Comparison of ENCODE assay signal across 26 cellular contexts in the genomic region with DNA sequence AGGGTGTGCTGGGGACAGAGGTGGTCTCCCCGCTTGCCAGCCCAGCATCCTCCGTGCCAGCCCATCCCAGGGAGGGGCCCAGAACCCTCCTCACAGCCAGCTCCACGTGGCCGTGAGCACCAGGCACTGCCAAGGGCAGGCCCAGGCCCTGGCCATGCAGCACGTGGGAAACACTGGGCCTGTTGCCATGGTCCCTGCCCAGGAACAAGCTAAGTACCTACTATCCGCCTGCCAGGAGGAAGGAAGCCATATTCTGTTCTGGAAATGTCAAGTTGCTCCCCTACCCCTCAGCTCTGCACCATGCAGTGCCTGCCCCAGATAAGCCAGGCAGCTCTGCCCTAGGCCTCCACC.
DNase-seq lines count a peak whose midpoint lies in the region; ATAC-seq lines count a peak whose summit lies in the region.
"Had no signal": no experiment of that assay in that cellular context is flagged by ENCODE, and none has a peak within 500 bp of the region (broad histone marks: within the 10 kb centered on the region; RNA-seq: fewer than 3 reads in every experiment).

No MANE protein-coding gene starts in this region.

- no peak overlapping the region for H3K4me3 ChIP-seq in aorta (ENCODE audit: low read length in 2 of 2)
- H3K4me3 ChIP-seq: breast epithelium, gastroesophageal sphincter, left lung, stomach, thyroid gland had no signal

- H3K9me3 ChIP-seq in aorta (ENCODE audit: control insufficient read depth, low read length), result no peaks in the 10 kb centered on the region
- H3K9me3 ChIP-seq: breast epithelium, gastroesophageal sphincter, left lung, stomach, thyroid gland had no signal

- no peaks in the 10 kb centered on the region for H3K36me3 Mint-ChIP-seq in activated naive CD8-positive, alpha-beta T cell treated with anti-CD3 and anti-CD28 coated beads, Interleukin-2, amount 50 U/mL, for 24 hours (ENCODE audit: low read depth)
- H3K36me3 Mint-ChIP-seq in activated naive CD8-positive, alpha-beta T cell treated with anti-CD3 and anti-CD28 coated beads for 36 hours, result no peaks in the 10 kb centered on the region
- H3K36me3 Mint-ChIP-seq: CD8-positive, alpha-beta memory T cell; immature natural killer cell; naive thymus-derived CD8-positive, alpha-beta T cell had no signal

- H3K36me3 ChIP-seq in aorta (ENCODE audit: control insufficient read depth in 1 of 2, insufficient read depth in 2 of 2, low read length in 1 of 2), result no peaks in the 10 kb centered on the region
- H3K36me3 ChIP-seq: breast epithelium, gastroesophageal sphincter, left lung, stomach, thyroid gland had no signal

- no peaks in the 10 kb centered on the region for H3K4me1 ChIP-seq in aorta (ENCODE audit: control insufficient read depth in 1 of 2, insufficient read depth in 2 of 2, low read length in 2 of 2)
- H3K4me1 ChIP-seq: breast epithelium, gastroesophageal sphincter, left lung, stomach, thyroid gland had no signal

- no peak overlapping the region for H3K27ac ChIP-seq in aorta (ENCODE audit: low read depth in 1 of 2, low read length in 2 of 2)
- H3K27ac ChIP-seq: breast epithelium, gastroesophageal sphincter, left lung, stomach, thyroid gland had no signal

- no peak overlapping the region for H3K4me3 Mint-ChIP-seq in activated naive CD8-positive, alpha-beta T cell treated with anti-CD3 and anti-CD28 coated beads, Interleukin-2, amount 50 U/mL, for 24 hours
- no peak overlapping the region for H3K4me3 Mint-ChIP-seq in activated naive CD8-positive, alpha-beta T cell treated with anti-CD3 and anti-CD28 coated beads for 36 hours
- H3K4me3 Mint-ChIP-seq: activated CD4-positive, alpha-beta T cell treated with anti-CD3 and anti-CD28 coated beads, Interleukin-2, amount 10 ng/mL, durations not matched to agents 7 days and 5 days; activated naive CD4-positive, alpha-beta T cell treated with anti-CD3 and anti-CD28 coated beads for 36 hours; activated T-helper 1 cell treated with anti-CD3 and anti-CD28 coated beads, Interleukin-12 subunit alpha, Interleukin-12 subunit beta, Interleukin-2, Interleukin-4 antibody, amounts not matched to agents 30 ng/mL and 10 ng/mL and 1 ng/mL, durations not matched to agents 14 hours and 24 hours and 36 hours; CD8-positive, alpha-beta memory T cell; dendritic cell treated with granulocyte-macrophage colony-stimulating factor and Interleukin-4, amounts not matched to agents 40 ng/mL and 50 ng/mL, for 4 days; immature natural killer cell; naive thymus-derived CD8-positive, alpha-beta T cell had no signal

- DNase-seq in activated naive CD8-positive, alpha-beta T cell treated with anti-CD3 and anti-CD28 coated beads, Interleukin-2, amount 50 U/mL, for 24 hours, result no peak
- no peak for DNase-seq in activated naive CD8-positive, alpha-beta T cell treated with anti-CD3 and anti-CD28 coated beads for 36 hours
- peak; percentile 78 for DNase-seq in Right ventricle myocardium superior
- DNase-seq in medulla oblongata (ENCODE audit: extremely low spot score), result peak; percentile 9
- no peak for DNase-seq in aorta
- no peak for DNase-seq in dermis blood vessel endothelial cell
- DNase-seq in SIG-M5 (lab: John Stamatoyannopoulos, UW), result no peak
- DNase-seq in GOT3 (lab: John Stamatoyannopoulos, UW), result no peak
- DNase-seq: activated CD4-positive, alpha-beta T cell treated with anti-CD3 and anti-CD28 coated beads, Interleukin-2, amount 10 ng/mL, durations not matched to agents 7 days and 5 days; activated naive CD4-positive, alpha-beta T cell treated with anti-CD3 and anti-CD28 coated beads for 36 hours; CD8-positive, alpha-beta memory T cell; DMS53; immature natural killer cell; left lung; midbrain; occipital lobe; PC-3; small intestine; stimulated activated CD4-positive, alpha-beta T cell treated with anti-CD3 and anti-CD28 coated beads, Interleukin-1b, Interleukin-23, amount 100 ng/mL, for 48 hours; stomach; thyroid gland had no signal

- peak; percentile 11 for ATAC-seq in activated naive CD8-positive, alpha-beta T cell treated with anti-CD3 and anti-CD28 coated beads, Interleukin-2, amount 50 U/mL, for 24 hours
- ATAC-seq in Right ventricle myocardium superior (ENCODE audit: poor library complexity) (peak; percentile 95), aorta (ENCODE audit: low FRiP score) (peak; percentile 20)
- ATAC-seq: gastroesophageal sphincter; left lung; naive thymus-derived CD8-positive, alpha-beta T cell; PC-3 had no signal

- no peaks in the 10 kb centered on the region for H3K4me1 Mint-ChIP-seq in activated naive CD8-positive, alpha-beta T cell treated with anti-CD3 and anti-CD28 coated beads, Interleukin-2, amount 50 U/mL, for 24 hours
- H3K4me1 Mint-ChIP-seq in activated naive CD8-positive, alpha-beta T cell treated with anti-CD3 and anti-CD28 coated beads for 36 hours, result no peaks in the 10 kb centered on the region
- H3K4me1 Mint-ChIP-seq: activated CD4-positive, alpha-beta T cell treated with anti-CD3 and anti-CD28 coated beads, Interleukin-2, amount 10 ng/mL, durations not matched to agents 7 days and 5 days; CD8-positive, alpha-beta memory T cell; immature natural killer cell; naive thymus-derived CD8-positive, alpha-beta T cell had no signal

- H3K27me3 ChIP-seq in aorta (ENCODE audit: control insufficient read depth in 1 of 2, insufficient read depth in 2 of 2, low read length in 1 of 2), result no peaks in the 10 kb centered on the region
- H3K27me3 ChIP-seq: thyroid gland had no signal

- no peaks in the 10 kb centered on the region for H3K9me3 Mint-ChIP-seq in activated naive CD8-positive, alpha-beta T cell treated with anti-CD3 and anti-CD28 coated beads, Interleukin-2, amount 50 U/mL, for 24 hours
- no peaks in the 10 kb centered on the region for H3K9me3 Mint-ChIP-seq in activated naive CD8-positive, alpha-beta T cell treated with anti-CD3 and anti-CD28 coated beads for 36 hours
- H3K9me3 Mint-ChIP-seq: activated CD4-positive, alpha-beta T cell treated with anti-CD3 and anti-CD28 coated beads, Interleukin-2, amount 10 ng/mL, durations not matched to agents 7 days and 5 days; activated naive CD4-positive, alpha-beta T cell treated with anti-CD3 and anti-CD28 coated beads for 36 hours; activated T-helper 1 cell treated with anti-CD3 and anti-CD28 coated beads, Interleukin-12 subunit alpha, Interleukin-12 subunit beta, Interleukin-2, Interleukin-4 antibody, amounts not matched to agents 30 ng/mL and 10 ng/mL and 1 ng/mL, durations not matched to agents 14 hours and 24 hours and 36 hours; dendritic cell treated with granulocyte-macrophage colony-stimulating factor and Interleukin-4, amounts not matched to agents 40 ng/mL and 50 ng/mL, for 4 days; immature natural killer cell had no signal

- no peak overlapping the region for H3K27ac Mint-ChIP-seq in activated naive CD8-positive, alpha-beta T cell treated with anti-CD3 and anti-CD28 coated beads, Interleukin-2, amount 50 U/mL, for 24 hours
- H3K27ac Mint-ChIP-seq in activated naive CD8-positive, alpha-beta T cell treated with anti-CD3 and anti-CD28 coated beads for 36 hours, result no peak overlapping the region
- H3K27ac Mint-ChIP-seq: activated CD4-positive, alpha-beta T cell treated with anti-CD3 and anti-CD28 coated beads, Interleukin-2, amount 10 ng/mL, durations not matched to agents 7 days and 5 days; activated naive CD4-positive, alpha-beta T cell treated with anti-CD3 and anti-CD28 coated beads for 36 hours; activated T-helper 1 cell treated with anti-CD3 and anti-CD28 coated beads, Interleukin-12 subunit alpha, Interleukin-12 subunit beta, Interleukin-2, Interleukin-4 antibody, amounts not matched to agents 30 ng/mL and 10 ng/mL and 1 ng/mL, durations not matched to agents 14 hours and 24 hours and 36 hours; CD8-positive, alpha-beta memory T cell; dendritic cell treated with granulocyte-macrophage colony-stimulating factor and Interleukin-4, amounts not matched to agents 40 ng/mL and 50 ng/mL, for 4 days; immature natural killer cell; naive thymus-derived CD8-positive, alpha-beta T cell had no signal

- intact Hi-C loops in Right ventricle myocardium superior (cut with DNase I), result no loop called here
- intact Hi-C loops in aorta (cut with DNase I), result no loop called here

- WGBS in aorta, 2 donors, result 57% methylated on average over 6 of the region's 6 CpGs

- H3K27me3 Mint-ChIP-seq in activated naive CD8-positive, alpha-beta T cell treated with anti-CD3 and anti-CD28 coated beads, Interleukin-2, amount 50 U/mL, for 24 hours, result peaks cover 6% of the 10 kb centered on the region
- peaks cover 6% of the 10 kb centered on the region for H3K27me3 Mint-ChIP-seq in activated naive CD8-positive, alpha-beta T cell treated with anti-CD3 and anti-CD28 coated beads for 36 hours

Comparison
In these comparisons a context has a peak if more than half of its experiments do, and no peak if none do; other contexts are left out.
1. ATAC-seq: peak in every context shown above with its lines; median percentile 95 in Right ventricle myocardium superior; 20 in aorta; 11 in activated naive CD8-positive, alpha-beta T cell treated with anti-CD3 and anti-CD28 coated beads, Interleukin-2, amount 50 U/mL, for 24 hours.
2. DNase-seq: peak in Right ventricle myocardium superior (single experiment) and medulla oblongata (single experiment); none in activated naive CD8-positive, alpha-beta T cell treated with anti-CD3 and anti-CD28 coated beads, Interleukin-2, amount 50 U/mL, for 24 hours (single experiment), activated naive CD8-positive, alpha-beta T cell treated with anti-CD3 and anti-CD28 coated beads for 36 hours (single experiment), aorta (0 of 2), dermis blood vessel endothelial cell (single experiment), SIG-M5 (single experiment) and GOT3 (single experiment).